Comparison of ENCODE assay signal across 1 cellular context in genomic region chr9:136381966-136382513, GRCh38.
TF ChIP-seq lines count a peak whose summit lies in the region.

No MANE protein-coding gene starts in this region.

TF ChIP-seq in GM12878, 131 proteins besides CTCF, POLR2A, EP300 and RAD21:
- TF ChIP-seq NR2C2 (IDR thresholded peaks at IDR 0.05; ENCODE audit: borderline replicate concordance, control insufficient read depth, insufficient read length, low read depth) (no peak), SREBF1 (IDR thresholded peaks at IDR 0.05; ENCODE audit: low read length) (no peak), SRF (IDR thresholded peaks at IDR 0.05; ENCODE audit: low read depth in 2 of 2, low read length in 2 of 2) (no peak), MTA2 (IDR thresholded peaks at IDR 0.05; ENCODE audit: low read depth) (no peak), POU2F2 (IDR thresholded peaks at IDR 0.05; ENCODE audit: borderline replicate concordance, low read depth, low read length) (no peak), IKZF1 (conservative IDR thresholded peaks at IDR 0.05) (no peak), TBL1XR1 (IDR thresholded peaks at IDR 0.05; ENCODE audit: low read depth, low read length) (no peak), CHD4 (IDR thresholded peaks at IDR 0.05) (no peak), NKRF (conservative IDR thresholded peaks at IDR 0.05) (no peak), CHD2 (IDR thresholded peaks at IDR 0.05; ENCODE audit: borderline replicate concordance, low read depth, low read length) (no peak), BMI1 (IDR thresholded peaks at IDR 0.05; ENCODE audit: borderline replicate concordance) (no peak), IKZF2 (IDR thresholded peaks at IDR 0.05) (no peak)
